Comparison of ENCODE assay signal across 8 cellular contexts in the genomic region with DNA sequence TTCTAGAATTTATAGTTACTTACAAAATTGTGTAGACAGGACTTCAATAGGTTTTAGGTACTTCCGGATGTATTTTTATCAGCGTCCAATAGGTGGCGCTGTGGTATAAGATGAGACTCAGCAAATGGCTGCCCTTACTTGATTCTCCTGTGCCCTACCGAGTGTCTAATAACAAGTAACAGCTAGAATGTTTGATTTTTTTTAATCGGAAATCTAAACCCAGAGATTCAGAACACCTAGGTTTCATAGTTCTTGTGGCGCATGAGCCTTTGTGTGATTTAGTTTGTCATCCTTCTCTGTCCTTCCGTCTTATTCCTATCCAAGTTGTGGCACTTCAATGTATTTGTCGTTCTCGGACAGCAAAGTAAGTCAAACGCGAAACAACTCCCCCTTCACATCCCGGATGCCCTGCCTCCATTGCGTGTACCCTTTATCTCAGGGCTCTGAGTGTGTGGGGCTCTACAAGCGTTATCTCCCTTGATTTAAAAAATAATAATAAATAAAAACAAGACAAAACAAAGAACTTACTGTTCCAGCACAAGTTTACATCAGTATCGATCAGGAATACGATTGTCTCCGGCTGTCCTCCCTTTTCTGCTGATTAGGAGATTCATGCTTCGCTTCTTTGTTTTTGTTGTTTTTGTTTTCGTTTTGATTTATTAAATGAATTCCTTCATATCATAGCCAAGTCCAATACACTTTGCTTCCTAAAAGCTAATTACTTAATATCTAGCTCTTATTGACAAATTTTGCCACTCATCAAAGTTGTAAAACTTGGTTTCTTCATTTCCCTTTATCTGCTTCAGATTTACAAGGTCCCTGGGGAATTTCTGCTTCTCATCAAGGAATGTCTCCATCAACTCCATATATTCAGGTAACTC. TPM values are rescaled to one million over a fixed set of nuclear protein-coding genes. Genes with fewer than 3 reads are reported as not detected.
A peak's percentile ranks its signal among the peaks of the same experiment; 100 is the strongest.
DNase-seq lines count a peak whose midpoint lies in the region; ATAC-seq and TF ChIP-seq lines count a peak whose summit lies in the region.

No MANE protein-coding gene starts in this region.

- H3K27me3 ChIP-seq in BJ (ENCODE audit: control insufficient read depth, insufficient read depth, low read length) (no peaks in the 10 kb centered on the region), right lobe of liver (no peaks in the 10 kb centered on the region)

- H3K27ac ChIP-seq in right lobe of liver: peak overlapping the region; percentile 66 to 84 (median 70)

- peaks cover 0 to 3% (median 0%) of the 10 kb centered on the region in 4 donors for H3K4me1 ChIP-seq in right lobe of liver

- H3K27me3 Mint-ChIP-seq in activated CD4-positive, alpha-beta T cell treated with anti-CD3 and anti-CD28 coated beads, Interleukin-2, amount 10 ng/mL, durations not matched to agents 7 days and 5 days: no peaks in the 10 kb centered on the region

- peak overlapping the region; percentile 84 for H3K27ac Mint-ChIP-seq in activated CD4-positive, alpha-beta T cell treated with anti-CD3 and anti-CD28 coated beads, Interleukin-2, amount 10 ng/mL, durations not matched to agents 7 days and 5 days

- peaks cover 24% of the 10 kb centered on the region for H3K4me1 Mint-ChIP-seq in activated CD4-positive, alpha-beta T cell treated with anti-CD3 and anti-CD28 coated beads, Interleukin-2, amount 10 ng/mL, durations not matched to agents 7 days and 5 days

- TF ChIP-seq CTCF in BJ (IDR thresholded peaks at IDR 0.05; ENCODE audit: insufficient read depth, low read depth, low read length) (peak; percentile 73), right lobe of liver (IDR thresholded peaks at IDR 0.05) (peak; percentile 87 to 96 (median 90))

- no peaks in the 10 kb centered on the region for H3K9me3 ChIP-seq in right lobe of liver

- peak overlapping the region; percentile 41 for H3K4me3 ChIP-seq in BJ (ENCODE audit: low read depth, low read length)
- peak overlapping the region; percentile 43 to 63 (median 53) for H3K4me3 ChIP-seq in right lobe of liver

- H3K36me3 Mint-ChIP-seq in activated CD4-positive, alpha-beta T cell treated with anti-CD3 and anti-CD28 coated beads, Interleukin-2, amount 10 ng/mL, durations not matched to agents 7 days and 5 days (ENCODE audit: low read depth): no peaks in the 10 kb centered on the region

- CTCF ChIA-PET in BJ (lab: Yijun Ruan, JAX): interaction anchor here (0.7 to 2.6 kb wide), 16 partner anchors 9 to 1878 kb away, joined by 3 to 14 read pairs (median 4); partner anchors contain the start of genes CCDC125 and SLC30A5
- CTCF ChIA-PET in activated CD4-positive, alpha-beta T cell treated with anti-CD3 and anti-CD28 coated beads, Interleukin-2, amount 10 ng/mL, durations not matched to agents 7 days and 5 days (lab: Charles Lee): interaction anchor here (0.6 to 1.4 kb wide), 8 partner anchors 10 to 329 kb away, joined by 3 to 10 read pairs (median 4); partner anchors contain the start of genes CCDC125 and SLC30A5

- DNase-seq in BJ (ENCODE audit: low read depth) (peak; percentile 58), NCI-H526 treated with DMSO at 0.1 percent for 48 hours (lab: John Stamatoyannopoulos, UW) (peak; percentile 79), dermis blood vessel endothelial cell (peak; percentile 97), right lobe of liver (peak in 2 of 3 donors; percentile 31 to 78)
- DNase-seq in activated CD4-positive, alpha-beta T cell treated with anti-CD3 and anti-CD28 coated beads, Interleukin-2, amount 10 ng/mL, durations not matched to agents 7 days and 5 days: peak; percentile 91
- DNase-seq in stimulated activated CD4-positive, alpha-beta T cell treated with anti-CD3 and anti-CD28 coated beads, Interleukin-4, amount 100 ng/mL, for 48 hours (ENCODE audit: low read depth in 2 of 2): peak; percentile 55 to 69

- ATAC-seq in GM19324 (IDR thresholded peaks at IDR 0.05; ENCODE audit: low FRiP score, unreplicated experiment) (peak; percentile 77), HG03520 (IDR thresholded peaks at IDR 0.05; ENCODE audit: unreplicated experiment) (peak; percentile 90), right lobe of liver (peak; percentile 91 to 94 (median 92))

- POLR2A ChIA-PET in BJ (lab: Charles Lee): interaction anchor here (0.6 kb wide), 2 partner anchors 602 to 858 kb away, joined by 3 to 4 read pairs; no protein-coding TSS in a partner anchor
- POLR2A ChIA-PET in activated CD4-positive, alpha-beta T cell treated with anti-CD3 and anti-CD28 coated beads, Interleukin-2, amount 10 ng/mL, durations not matched to agents 7 days and 5 days (lab: Charles Lee): no interaction called here

- peak; percentile 16 for TF ChIP-seq POLR2A in right lobe of liver (IDR thresholded peaks at IDR 0.05)

- H3K36me3 ChIP-seq in BJ (ENCODE audit: control insufficient read depth, insufficient read depth, low read length) (no peaks in the 10 kb centered on the region), right lobe of liver (no peaks in the 10 kb centered on the region)

- intact Hi-C loops in right lobe of liver (cut with DNase I): no loop called here

- H3K4me3 Mint-ChIP-seq in activated CD4-positive, alpha-beta T cell treated with anti-CD3 and anti-CD28 coated beads, Interleukin-2, amount 10 ng/mL, durations not matched to agents 7 days and 5 days: peak overlapping the region; percentile 75

- H3K9me3 Mint-ChIP-seq in activated CD4-positive, alpha-beta T cell treated with anti-CD3 and anti-CD28 coated beads, Interleukin-2, amount 10 ng/mL, durations not matched to agents 7 days and 5 days: no peaks in the 10 kb centered on the region

- WGBS in right lobe of liver (ENCODE audit: insufficient coverage, low coverage, low lambda C conversion rate, missing lambda C conversion rate): 2% methylated on average over 19 of the region's 19 CpGs

RNA-seq across cellular contexts. Expression of gene SLC30A5, which starts 50.7 kb away (rescaled TPM):
- polyA plus RNA-seq in BJ (2011; rRNA removed): 45.8 and 47.4 TPM in 2 replicates
- polyA minus RNA-seq in BJ (2011; rRNA and poly(A)+ RNA removed): 77.4 and 84.7 TPM in 2 replicates
- total RNA-seq in activated CD4-positive, alpha-beta T cell treated with anti-CD3 and anti-CD28 coated beads, Interleukin-2, amount 10 ng/mL, durations not matched to agents 7 days and 5 days: 10 to 100 TPM; 40.2 to 50.5 TPM
- total RNA-seq in dermis blood vessel endothelial cell (41.9 and 49.9 TPM in 2 replicates), right lobe of liver (10 to 100 TPM; 18.7 to 29.4 (median 23.4) TPM)

Comparison
In these comparisons a context has a peak if more than half of its experiments do, and no peak if none do; other contexts are left out.
1. Peak in every context shown above with its lines: DNase-seq, ATAC-seq, H3K4me3 ChIP-seq and H3K27ac ChIP-seq.